Comparison of ENCODE assay signal across 1 cellular context in genomic region chr19:2048959-2049740, GRCh38.
TF ChIP-seq lines count a peak whose summit lies in the region.

No MANE protein-coding gene starts in this region.

TF ChIP-seq in IMR-90, 13 proteins besides CTCF, POLR2A, EP300 and RAD21 (continued from another document):
- TF ChIP-seq CHD1 (IDR thresholded peaks at IDR 0.05; ENCODE audit: low read depth, low read length) = no peak
